In genomic region chr14:76956253-76957090, GRCh38 we compare ENCODE assay signal across 8 cellular contexts.
DNase-seq lines count a peak whose midpoint lies in the region; ATAC-seq and TF ChIP-seq lines count a peak whose summit lies in the region.

No MANE protein-coding gene starts in this region.

- ATAC-seq in GM18909 (IDR thresholded peaks at IDR 0.05; ENCODE audit: poor library complexity, unreplicated experiment) (peak; percentile 51), HG03520 (IDR thresholded peaks at IDR 0.05; ENCODE audit: unreplicated experiment) (peak; percentile 21)

- H3K4me3 ChIP-seq in A673 (ENCODE audit: low read depth, low read length, poor library complexity, severe bottlenecking), result peak overlapping the region; percentile 35
- peak overlapping the region in 2 of 3 donors; percentile 15 to 48 for H3K4me3 ChIP-seq in liver (ENCODE audit: low read depth in 1 of 3, low read length in 3 of 3)

- H3K36me3 ChIP-seq in A673 (ENCODE audit: insufficient read depth, low read length, poor library complexity, severe bottlenecking), result no peaks in the 10 kb centered on the region
- H3K36me3 ChIP-seq in liver (ENCODE audit: control insufficient read depth in 4 of 4, insufficient read depth in 3 of 4, low read depth in 1 of 4, low read length in 3 of 4), result no peaks in the 10 kb centered on the region

- TF ChIP-seq CTCF in A673 (conservative IDR thresholded peaks at IDR 0.05; ENCODE audit: low read depth, low read length) (no peak), liver (IDR thresholded peaks at IDR 0.05; ENCODE audit: low read depth, low read length, missing input control) (peak; percentile 24)

- CTCF ChIA-PET in A673 (lab: Charles Lee), result interaction anchor here (0.6 kb wide), 1 partner anchor 88 kb away, joined by 7 read pairs; no protein-coding TSS in a partner anchor

- intact Hi-C loops in A673 (cut with micrococcal nuclease; ENCODE audit: unreplicated experiment), result loop anchor here (1.0 to 2.0 kb wide), 4 partner anchors 36 to 84 kb away; no protein-coding TSS in a partner anchor

- peak overlapping the region; percentile 99 for H3K27ac ChIP-seq in A673 (ENCODE audit: low read depth, low read length, poor library complexity, severe bottlenecking)
- peak overlapping the region; percentile 92 to 93 for H3K27ac ChIP-seq in liver (ENCODE audit: low read depth in 1 of 2, low read length in 2 of 2)

- POLR2A ChIA-PET in A673 (lab: Charles Lee; ENCODE audit: low non-redundant PET), result interaction anchor here (0.6 to 1.0 kb wide), 2 partner anchors 37 to 270 kb away, joined by 4 read pairs; no protein-coding TSS in a partner anchor

- no TSS peak for BruUV-seq in A673 (replicated peaks; lab: Mats Ljungman, UMichigan)

- peak; percentile 46 to 68 for TF ChIP-seq RAD21 in liver (IDR thresholded peaks at IDR 0.05)

- H3K9me3 ChIP-seq in A673 (ENCODE audit: low read depth, low read length, poor library complexity, severe bottlenecking), result no peaks in the 10 kb centered on the region
- no peaks in the 10 kb centered on the region for H3K9me3 ChIP-seq in liver (ENCODE audit: control insufficient read depth in 4 of 4, low read length in 3 of 4)

- WGBS in liver, result 3% methylated on average over 51 of the region's 51 CpGs

- DNase-seq in A673 (ENCODE audit: low spot score) (peak; percentile 99), NCI-H748 (lab: John Stamatoyannopoulos, UW; ENCODE audit: unreplicated experiment) (peak; percentile 96), dedifferentiated amniotic fluid mesenchymal stem cell (ENCODE audit: extremely low spot score) (peak; percentile 89)
- DNase-seq in activated CD4-positive, alpha-beta T cell treated with anti-CD3 and anti-CD28 coated beads, Interleukin-2, amount 50 U/mL, for 24 hours (ENCODE audit: low read depth in 1 of 2, low spot score in 1 of 2), result peak; percentile 68 to 85
- peak; percentile 82 to 86 for DNase-seq in stimulated activated CD4-positive, alpha-beta T cell treated with anti-CD3 and anti-CD28 coated beads, Interleukin-2, amount 100 ng/mL, for 48 hours

- H3K9ac ChIP-seq in liver (ENCODE audit: low read depth in 1 of 2, low read length in 2 of 2), result peak overlapping the region; percentile 20 to 51

- H3K4me1 ChIP-seq in A673 (ENCODE audit: insufficient read depth, low read length, poor library complexity, severe bottlenecking) (peaks cover 69% of the 10 kb centered on the region), liver (ENCODE audit: control insufficient read depth in 4 of 4, insufficient read depth in 4 of 4, low read length in 3 of 4) (peaks cover 3 to 35% (median 19%) of the 10 kb centered on the region in 4 donors)

- H3K27me3 ChIP-seq in A673 (replicated peaks; ENCODE audit: insufficient read depth, low read depth, low read length, poor library complexity) (no peaks in the 10 kb centered on the region), liver (ENCODE audit: control insufficient read depth in 4 of 4, insufficient read depth in 4 of 4, low read length in 3 of 4) (no peaks in the 10 kb centered on the region)

TF ChIP-seq in liver, 16 proteins besides CTCF, POLR2A, EP300 and RAD21:
- peak in 1 of 2 donors; percentile 69 for TF ChIP-seq GABPA (IDR thresholded peaks at IDR 0.05 in 1 of 2, conservative IDR thresholded peaks at IDR 0.05 in 1 of 2)
- peak in 1 of 2 donors; percentile 4 for TF ChIP-seq JUND (IDR thresholded peaks at IDR 0.05)
- TF ChIP-seq SP1 (IDR thresholded peaks at IDR 0.05), result no peak
- TF ChIP-seq YY1 (IDR thresholded peaks at IDR 0.05), result peak; percentile 9
- TF ChIP-seq EGR1 (IDR thresholded peaks at IDR 0.05; ENCODE audit: low read depth in 2 of 2), result peak; percentile 40 to 45
TF ChIP-seq in liver: peak in this region for 4.

Comparison
In these comparisons a context has a peak if more than half of its experiments do, and no peak if none do; other contexts are left out.
1. Peak in every context shown above with its lines: DNase-seq, ATAC-seq, H3K4me3 ChIP-seq and H3K27ac ChIP-seq.